Comparison of ENCODE assay signal across 8 cellular contexts in genomic region chr7:105648561-105649401, GRCh38.
A peak's percentile ranks its signal among the peaks of the same experiment; 100 is the strongest.
DNase-seq lines count a peak whose midpoint lies in the region; ATAC-seq and TF ChIP-seq lines count a peak whose summit lies in the region.

No MANE protein-coding gene starts in this region.

- H3K27ac ChIP-seq in RWPE2 (ENCODE audit: poor library complexity, severe bottlenecking) (no peak overlapping the region), left lung (no peak overlapping the region), esophagus muscularis mucosa (replicated peaks in 1 of 4) (no peak overlapping the region), uterus (no peak overlapping the region)

- 76% methylated on average over 13 of the region's 13 CpGs for WGBS in esophagus muscularis mucosa

- TF ChIP-seq CTCF in Caco-2 (IDR thresholded peaks at IDR 0.05; ENCODE audit: insufficient read depth in 1 of 2, low read depth in 1 of 2, low read length in 1 of 2, severe bottlenecking in 1 of 2, unreplicated experiment in 1 of 2) (no peak), RWPE2 (IDR thresholded peaks at IDR 0.05; ENCODE audit: poor library complexity, severe bottlenecking) (no peak), left lung (IDR thresholded peaks at IDR 0.05) (no peak), esophagus muscularis mucosa (IDR thresholded peaks at IDR 0.05) (no peak), uterus (IDR thresholded peaks at IDR 0.05) (no peak)

- H3K36me3 ChIP-seq in Caco-2 (ENCODE audit: control insufficient read depth, insufficient read depth, low read length) (no peaks in the 10 kb centered on the region), RWPE2 (ENCODE audit: low read depth) (no peaks in the 10 kb centered on the region), left lung (peaks cover 0 to 25% of the 10 kb centered on the region in 2 donors), esophagus muscularis mucosa (peaks cover 0 to 5% (median 2%) of the 10 kb centered on the region in 4 donors), uterus (no peaks in the 10 kb centered on the region)

- H3K4me1 Mint-ChIP-seq in Caco-2 (ENCODE audit: low read depth, unreplicated experiment) = peaks cover 25% of the 10 kb centered on the region

- TF ChIP-seq POLR2A in esophagus muscularis mucosa (IDR thresholded peaks at IDR 0.05; ENCODE audit: low read depth) (no peak), uterus (IDR thresholded peaks at IDR 0.05) (no peak)

- peak; percentile 36 to 49 for DNase-seq in Caco-2
- DNase-seq in NCI-H1092 treated with DMSO at 0.1 percent for 48 hours (lab: John Stamatoyannopoulos, UW) = peak; percentile 74
- no peak for DNase-seq in RWPE2 (ENCODE audit: low spot score)
- DNase-seq in left lung = no peak
- DNase-seq in esophagus muscularis mucosa (ENCODE audit: extremely low spot score) = no peak
- no peak for DNase-seq in uterus
- no peak for DNase-seq in SKM-1 treated with dmso at 0.1 percent for 144 hours (lab: John Stamatoyannopoulos, UW; ENCODE audit: unreplicated experiment)
- DNase-seq in middle frontal gyrus (ENCODE audit: extremely low spot score, low spot score) = no peak

- H3K27ac Mint-ChIP-seq in Caco-2 (ENCODE audit: unreplicated experiment) = peak overlapping the region; percentile 1

- intact Hi-C loops in Caco-2 (cut with micrococcal nuclease; ENCODE audit: unreplicated experiment) (no loop called here), left lung (cut with DNase I) (no loop called here), esophagus muscularis mucosa (cut with DNase I) (no loop called here), uterus (cut with DNase I; ENCODE audit: low total_unique reads) (no loop called here)

- H3K27me3 ChIP-seq in Caco-2 (replicated peaks; ENCODE audit: control insufficient read depth, insufficient read depth, low read length) = no peaks in the 10 kb centered on the region
- no peaks in the 10 kb centered on the region for H3K27me3 ChIP-seq in RWPE2 (ENCODE audit: insufficient read depth, poor library complexity, severe bottlenecking)
- no peaks in the 10 kb centered on the region for H3K27me3 ChIP-seq in left lung
- H3K27me3 ChIP-seq in esophagus muscularis mucosa = no peaks in the 10 kb centered on the region
- no peaks in the 10 kb centered on the region for H3K27me3 ChIP-seq in uterus

- H3K27me3 Mint-ChIP-seq in Caco-2 (ENCODE audit: insufficient read depth, unreplicated experiment) = no peaks in the 10 kb centered on the region

- ATAC-seq in RWPE2 (ENCODE audit: low read depth) = peak; percentile 61
- ATAC-seq in left lung = peak; percentile 51

- no TSS peak for BruUV-seq in Caco-2 (replicated peaks; lab: Mats Ljungman, UMichigan)

- H3K36me3 Mint-ChIP-seq in Caco-2 (ENCODE audit: insufficient read depth, unreplicated experiment) = no peaks in the 10 kb centered on the region

- H3K4me3 ChIP-seq in Caco-2 (ENCODE audit: low read depth, low read length) (no peak overlapping the region), RWPE2 (ENCODE audit: severe bottlenecking) (no peak overlapping the region), left lung (no peak overlapping the region), esophagus muscularis mucosa (no peak overlapping the region), uterus (no peak overlapping the region)

- H3K4me3 Mint-ChIP-seq in Caco-2 (ENCODE audit: unreplicated experiment) = no peak overlapping the region

- H3K4me1 ChIP-seq in Caco-2 = peaks cover 11% of the 10 kb centered on the region
- H3K4me1 ChIP-seq in RWPE2 (ENCODE audit: insufficient read depth, poor library complexity, severe bottlenecking) = peaks cover 4% of the 10 kb centered on the region
- peaks cover 0 to 18% of the 10 kb centered on the region in 2 donors for H3K4me1 ChIP-seq in left lung
- peaks cover 16 to 34% (median 29%) of the 10 kb centered on the region in 4 donors for H3K4me1 ChIP-seq in esophagus muscularis mucosa
- H3K4me1 ChIP-seq in uterus = no peaks in the 10 kb centered on the region

- no peaks in the 10 kb centered on the region for H3K9me3 Mint-ChIP-seq in Caco-2 (ENCODE audit: unreplicated experiment)

- CTCF ChIA-PET in Caco-2 (lab: Charles Lee) = no interaction called here

- no peaks in the 10 kb centered on the region for H3K9me3 ChIP-seq in Caco-2
- H3K9me3 ChIP-seq in RWPE2 (ENCODE audit: severe bottlenecking) = no peaks in the 10 kb centered on the region
- H3K9me3 ChIP-seq in left lung = no peaks in the 10 kb centered on the region
- H3K9me3 ChIP-seq in esophagus muscularis mucosa = no peaks in the 10 kb centered on the region
- no peaks in the 10 kb centered on the region for H3K9me3 ChIP-seq in uterus

- no peak for TF ChIP-seq EP300 in esophagus muscularis mucosa (IDR thresholded peaks at IDR 0.05)

- POLR2A ChIA-PET in Caco-2 (lab: Charles Lee) = no interaction called here

Comparison
In these comparisons a context has a peak if more than half of its experiments do, and no peak if none do; other contexts are left out.
1. DNase-seq: peak in Caco-2 (2 of 2) and NCI-H1092 treated with DMSO at 0.1 percent for 48 hours (single experiment); none in RWPE2 (single experiment), left lung (0 of 2), esophagus muscularis mucosa (single experiment), uterus (0 of 2), SKM-1 treated with dmso at 0.1 percent for 144 hours (single experiment) and middle frontal gyrus (single experiment).